Comparison of ENCODE assay signal across 1 cellular context in the genomic region with DNA sequence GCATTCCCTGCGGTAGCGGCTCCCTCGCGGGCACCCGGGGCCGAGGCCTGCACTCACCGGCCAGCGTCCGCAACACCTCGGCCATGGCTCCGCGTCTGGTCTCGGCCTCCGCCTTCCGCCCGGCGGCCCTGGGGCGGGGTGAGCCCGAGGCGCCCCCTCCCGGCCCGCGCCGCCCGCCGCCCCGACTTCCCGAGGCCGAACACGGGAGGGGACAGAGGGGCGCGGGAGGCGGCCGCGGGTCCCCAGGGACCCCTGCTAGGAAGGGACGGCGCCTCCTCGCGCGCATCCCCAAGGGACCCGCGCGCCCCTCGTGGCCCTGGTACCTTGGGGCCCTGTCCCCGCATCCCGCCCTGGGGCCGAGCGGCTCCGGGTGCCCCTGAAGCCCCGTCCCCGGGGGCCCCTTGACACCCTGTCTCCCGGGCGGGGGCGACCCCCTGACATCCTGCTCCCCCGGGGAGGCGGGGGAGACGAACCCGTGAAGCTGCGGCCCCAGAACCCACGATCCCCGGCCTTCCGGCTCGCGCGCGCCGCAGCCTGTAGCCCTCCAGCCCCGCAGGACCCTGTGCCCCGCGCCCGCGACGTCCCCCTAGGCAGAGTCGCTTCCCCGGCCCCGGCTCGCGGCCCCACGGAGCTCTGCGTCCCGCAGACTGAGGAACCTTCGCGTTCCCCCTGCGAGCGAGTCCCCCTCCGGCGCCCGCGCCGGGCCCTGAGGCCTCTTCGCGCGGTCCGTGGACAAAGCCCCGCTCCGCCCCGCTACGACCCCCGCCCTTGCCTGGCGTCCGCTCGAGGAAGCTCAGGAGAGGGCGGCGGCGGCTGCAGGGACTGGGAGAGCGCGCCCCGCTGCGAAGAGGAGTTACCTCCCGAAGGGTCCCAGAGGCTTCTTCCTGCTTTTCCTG.
TF ChIP-seq lines count a peak whose summit lies in the region.

A gene (minus strand): TSS at position 97 of the 896 bp plus-strand sequence.

TF ChIP-seq in K562, 482 proteins besides CTCF, POLR2A, EP300 and RAD21 (continued from another document and continues in another):
- TF ChIP-seq, protein P1, sequence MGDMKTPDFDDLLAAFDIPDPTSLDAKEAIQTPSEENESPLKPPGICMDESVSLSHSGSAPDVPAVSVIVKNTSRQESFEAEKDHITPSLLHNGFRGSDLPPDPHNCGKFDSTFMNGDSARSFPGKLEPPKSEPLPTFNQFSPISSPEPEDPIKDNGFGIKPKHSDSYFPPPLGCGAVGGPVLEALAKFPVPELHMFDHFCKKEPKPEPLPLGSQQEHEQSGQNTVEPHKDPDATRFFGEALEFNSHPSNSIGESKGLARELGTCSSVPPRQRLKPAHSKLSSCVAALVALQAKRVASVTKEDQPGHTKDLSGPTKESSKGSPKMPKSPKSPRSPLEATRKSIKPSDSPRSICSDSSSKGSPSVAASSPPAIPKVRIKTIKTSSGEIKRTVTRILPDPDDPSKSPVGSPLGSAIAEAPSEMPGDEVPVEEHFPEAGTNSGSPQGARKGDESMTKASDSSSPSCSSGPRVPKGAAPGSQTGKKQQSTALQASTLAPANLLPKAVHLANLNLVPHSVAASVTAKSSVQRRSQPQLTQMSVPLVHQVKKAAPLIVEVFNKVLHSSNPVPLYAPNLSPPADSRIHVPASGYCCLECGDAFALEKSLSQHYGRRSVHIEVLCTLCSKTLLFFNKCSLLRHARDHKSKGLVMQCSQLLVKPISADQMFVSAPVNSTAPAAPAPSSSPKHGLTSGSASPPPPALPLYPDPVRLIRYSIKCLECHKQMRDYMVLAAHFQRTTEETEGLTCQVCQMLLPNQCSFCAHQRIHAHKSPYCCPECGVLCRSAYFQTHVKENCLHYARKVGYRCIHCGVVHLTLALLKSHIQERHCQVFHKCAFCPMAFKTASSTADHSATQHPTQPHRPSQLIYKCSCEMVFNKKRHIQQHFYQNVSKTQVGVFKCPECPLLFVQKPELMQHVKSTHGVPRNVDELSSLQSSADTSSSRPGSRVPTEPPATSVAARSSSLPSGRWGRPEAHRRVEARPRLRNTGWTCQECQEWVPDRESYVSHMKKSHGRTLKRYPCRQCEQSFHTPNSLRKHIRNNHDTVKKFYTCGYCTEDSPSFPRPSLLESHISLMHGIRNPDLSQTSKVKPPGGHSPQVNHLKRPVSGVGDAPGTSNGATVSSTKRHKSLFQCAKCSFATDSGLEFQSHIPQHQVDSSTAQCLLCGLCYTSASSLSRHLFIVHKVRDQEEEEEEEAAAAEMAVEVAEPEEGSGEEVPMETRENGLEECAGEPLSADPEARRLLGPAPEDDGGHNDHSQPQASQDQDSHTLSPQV (IDR thresholded peaks at IDR 0.05), result peak; percentile 81
- TF ChIP-seq, protein P2, sequence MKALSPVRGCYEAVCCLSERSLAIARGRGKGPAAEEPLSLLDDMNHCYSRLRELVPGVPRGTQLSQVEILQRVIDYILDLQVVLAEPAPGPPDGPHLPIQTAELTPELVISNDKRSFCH (CRISPR knock-in tag; IDR thresholded peaks at IDR 0.05), result no peak
- TF ChIP-seq, protein P2 (tag; IDR thresholded peaks at IDR 0.05), result no peak
- no peak for TF ChIP-seq NR1H2 (CRISPR knock-in tag; IDR thresholded peaks at IDR 0.05)
- TF ChIP-seq, protein P3, sequence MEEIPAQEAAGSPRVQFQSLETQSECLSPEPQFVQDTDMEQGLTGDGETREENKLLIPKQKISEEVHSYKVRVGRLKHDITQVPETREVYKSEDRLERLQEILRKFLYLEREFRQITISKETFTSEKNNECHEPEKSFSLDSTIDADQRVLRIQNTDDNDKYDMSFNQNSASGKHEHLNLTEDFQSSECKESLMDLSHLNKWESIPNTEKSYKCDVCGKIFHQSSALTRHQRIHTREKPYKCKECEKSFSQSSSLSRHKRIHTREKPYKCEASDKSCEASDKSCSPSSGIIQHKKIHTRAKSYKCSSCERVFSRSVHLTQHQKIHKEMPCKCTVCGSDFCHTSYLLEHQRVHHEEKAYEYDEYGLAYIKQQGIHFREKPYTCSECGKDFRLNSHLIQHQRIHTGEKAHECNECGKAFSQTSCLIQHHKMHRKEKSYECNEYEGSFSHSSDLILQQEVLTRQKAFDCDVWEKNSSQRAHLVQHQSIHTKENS (CRISPR knock-in tag; IDR thresholded peaks at IDR 0.05), result no peak
- TF ChIP-seq RB1 (IDR thresholded peaks at IDR 0.05; ENCODE audit: low read depth), result peak; percentile 6; the same call in 1 of the 2 replicates
- TF ChIP-seq RAD51 (IDR thresholded peaks at IDR 0.05; ENCODE audit: borderline replicate concordance, low read depth), result no peak
- TF ChIP-seq, protein P4, sequence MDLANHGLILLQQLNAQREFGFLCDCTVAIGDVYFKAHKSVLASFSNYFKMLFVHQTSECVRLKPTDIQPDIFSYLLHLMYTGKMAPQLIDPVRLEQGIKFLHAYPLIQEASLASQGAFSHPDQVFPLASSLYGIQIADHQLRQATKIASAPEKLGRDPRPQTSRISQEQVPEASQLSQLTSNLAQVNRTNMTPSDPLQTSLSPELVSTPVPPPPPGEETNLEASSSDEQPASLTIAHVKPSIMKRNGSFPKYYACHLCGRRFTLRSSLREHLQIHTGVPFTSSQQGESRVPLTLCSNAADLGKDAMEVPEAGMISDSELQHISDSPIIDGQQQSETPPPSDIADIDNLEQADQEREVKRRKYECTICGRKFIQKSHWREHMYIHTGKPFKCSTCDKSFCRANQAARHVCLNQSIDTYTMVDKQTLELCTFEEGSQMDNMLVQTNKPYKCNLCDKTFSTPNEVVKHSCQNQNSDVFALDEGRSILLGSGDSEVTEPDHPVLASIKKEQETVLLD (IDR thresholded peaks at IDR 0.05), result no peak
- TF ChIP-seq, protein P5, sequence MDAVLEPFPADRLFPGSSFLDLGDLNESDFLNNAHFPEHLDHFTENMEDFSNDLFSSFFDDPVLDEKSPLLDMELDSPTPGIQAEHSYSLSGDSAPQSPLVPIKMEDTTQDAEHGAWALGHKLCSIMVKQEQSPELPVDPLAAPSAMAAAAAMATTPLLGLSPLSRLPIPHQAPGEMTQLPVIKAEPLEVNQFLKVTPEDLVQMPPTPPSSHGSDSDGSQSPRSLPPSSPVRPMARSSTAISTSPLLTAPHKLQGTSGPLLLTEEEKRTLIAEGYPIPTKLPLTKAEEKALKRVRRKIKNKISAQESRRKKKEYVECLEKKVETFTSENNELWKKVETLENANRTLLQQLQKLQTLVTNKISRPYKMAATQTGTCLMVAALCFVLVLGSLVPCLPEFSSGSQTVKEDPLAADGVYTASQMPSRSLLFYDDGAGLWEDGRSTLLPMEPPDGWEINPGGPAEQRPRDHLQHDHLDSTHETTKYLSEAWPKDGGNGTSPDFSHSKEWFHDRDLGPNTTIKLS (IDR thresholded peaks at IDR 0.05; ENCODE audit: borderline replicate concordance, low read depth), result no peak
- no peak for TF ChIP-seq CEBPB (tag; IDR thresholded peaks at IDR 0.05)
- TF ChIP-seq POLR3A (IDR thresholded peaks at IDR 0.05; ENCODE audit: borderline replicate concordance, extremely low read depth, insufficient read depth, insufficient read length), result no peak
- no peak for TF ChIP-seq PHB2 (IDR thresholded peaks at IDR 0.05; ENCODE audit: low read depth)
- no peak for TF ChIP-seq MTA2 (IDR thresholded peaks at IDR 0.05; ENCODE audit: low read depth)
- TF ChIP-seq, protein P6, sequence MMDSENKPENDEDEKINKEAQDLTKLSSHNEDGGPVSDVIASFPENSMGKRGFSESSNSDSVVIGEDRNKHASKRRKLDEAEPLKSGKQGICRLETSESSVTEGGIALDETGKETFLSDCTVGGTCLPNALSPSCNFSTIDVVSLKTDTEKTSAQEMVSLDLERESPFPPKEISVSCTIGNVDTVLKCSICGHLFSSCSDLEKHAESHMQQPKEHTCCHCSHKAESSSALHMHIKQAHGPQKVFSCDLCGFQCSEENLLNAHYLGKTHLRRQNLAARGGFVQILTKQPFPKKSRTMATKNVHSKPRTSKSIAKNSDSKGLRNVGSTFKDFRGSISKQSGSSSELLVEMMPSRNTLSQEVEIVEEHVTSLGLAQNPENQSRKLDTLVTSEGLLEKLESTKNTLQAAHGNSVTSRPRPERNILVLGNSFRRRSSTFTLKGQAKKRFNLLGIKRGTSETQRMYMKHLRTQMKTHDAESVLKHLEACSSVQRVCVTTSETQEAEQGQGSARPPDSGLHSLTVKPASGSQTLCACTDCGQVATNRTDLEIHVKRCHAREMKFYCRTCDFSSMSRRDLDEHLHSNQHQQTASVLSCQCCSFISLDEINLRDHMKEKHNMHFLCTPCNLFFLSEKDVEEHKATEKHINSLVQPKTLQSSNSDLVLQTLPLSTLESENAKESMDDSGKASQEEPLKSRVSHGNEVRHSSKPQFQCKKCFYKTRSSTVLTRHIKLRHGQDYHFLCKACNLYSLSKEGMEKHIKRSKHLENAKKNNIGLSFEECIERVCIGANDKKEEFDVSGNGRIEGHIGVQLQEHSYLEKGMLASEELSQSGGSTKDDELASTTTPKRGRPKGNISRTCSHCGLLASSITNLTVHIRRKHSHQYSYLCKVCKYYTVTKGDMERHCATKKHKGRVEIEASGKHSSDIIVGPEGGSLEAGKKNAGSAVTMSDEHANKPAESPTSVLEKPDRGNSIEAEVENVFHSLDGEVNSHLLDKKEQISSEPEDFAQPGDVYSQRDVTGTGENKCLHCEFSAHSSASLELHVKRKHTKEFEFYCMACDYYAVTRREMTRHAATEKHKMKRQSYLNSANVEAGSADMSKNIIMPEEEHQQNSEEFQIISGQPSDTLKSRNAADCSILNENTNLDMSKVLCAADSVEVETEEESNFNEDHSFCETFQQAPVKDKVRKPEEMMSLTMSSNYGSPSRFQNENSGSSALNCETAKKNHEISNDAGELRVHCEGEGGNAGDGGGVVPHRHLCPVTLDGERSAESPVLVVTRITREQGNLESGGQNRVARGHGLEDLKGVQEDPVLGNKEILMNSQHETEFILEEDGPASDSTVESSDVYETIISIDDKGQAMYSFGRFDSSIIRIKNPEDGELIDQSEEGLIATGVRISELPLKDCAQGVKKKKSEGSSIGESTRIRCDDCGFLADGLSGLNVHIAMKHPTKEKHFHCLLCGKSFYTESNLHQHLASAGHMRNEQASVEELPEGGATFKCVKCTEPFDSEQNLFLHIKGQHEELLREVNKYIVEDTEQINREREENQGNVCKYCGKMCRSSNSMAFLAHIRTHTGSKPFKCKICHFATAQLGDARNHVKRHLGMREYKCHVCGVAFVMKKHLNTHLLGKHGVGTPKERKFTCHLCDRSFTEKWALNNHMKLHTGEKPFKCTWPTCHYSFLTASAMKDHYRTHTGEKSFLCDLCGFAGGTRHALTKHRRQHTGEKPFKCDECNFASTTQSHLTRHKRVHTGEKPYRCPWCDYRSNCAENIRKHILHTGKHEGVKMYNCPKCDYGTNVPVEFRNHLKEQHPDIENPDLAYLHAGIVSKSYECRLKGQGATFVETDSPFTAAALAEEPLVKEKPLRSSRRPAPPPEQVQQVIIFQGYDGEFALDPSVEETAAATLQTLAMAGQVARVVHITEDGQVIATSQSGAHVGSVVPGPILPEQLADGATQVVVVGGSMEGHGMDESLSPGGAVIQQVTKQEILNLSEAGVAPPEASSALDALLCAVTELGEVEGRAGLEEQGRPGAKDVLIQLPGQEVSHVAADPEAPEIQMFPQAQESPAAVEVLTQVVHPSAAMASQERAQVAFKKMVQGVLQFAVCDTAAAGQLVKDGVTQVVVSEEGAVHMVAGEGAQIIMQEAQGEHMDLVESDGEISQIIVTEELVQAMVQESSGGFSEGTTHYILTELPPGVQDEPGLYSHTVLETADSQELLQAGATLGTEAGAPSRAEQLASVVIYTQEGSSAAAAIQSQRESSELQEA (IDR thresholded peaks at IDR 0.05; ENCODE audit: low read depth), result no peak
- TF ChIP-seq, protein P7, sequence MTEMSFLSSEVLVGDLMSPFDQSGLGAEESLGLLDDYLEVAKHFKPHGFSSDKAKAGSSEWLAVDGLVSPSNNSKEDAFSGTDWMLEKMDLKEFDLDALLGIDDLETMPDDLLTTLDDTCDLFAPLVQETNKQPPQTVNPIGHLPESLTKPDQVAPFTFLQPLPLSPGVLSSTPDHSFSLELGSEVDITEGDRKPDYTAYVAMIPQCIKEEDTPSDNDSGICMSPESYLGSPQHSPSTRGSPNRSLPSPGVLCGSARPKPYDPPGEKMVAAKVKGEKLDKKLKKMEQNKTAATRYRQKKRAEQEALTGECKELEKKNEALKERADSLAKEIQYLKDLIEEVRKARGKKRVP (CRISPR knock-in tag; IDR thresholded peaks at IDR 0.05), result no peak
- TF ChIP-seq, protein P8, sequence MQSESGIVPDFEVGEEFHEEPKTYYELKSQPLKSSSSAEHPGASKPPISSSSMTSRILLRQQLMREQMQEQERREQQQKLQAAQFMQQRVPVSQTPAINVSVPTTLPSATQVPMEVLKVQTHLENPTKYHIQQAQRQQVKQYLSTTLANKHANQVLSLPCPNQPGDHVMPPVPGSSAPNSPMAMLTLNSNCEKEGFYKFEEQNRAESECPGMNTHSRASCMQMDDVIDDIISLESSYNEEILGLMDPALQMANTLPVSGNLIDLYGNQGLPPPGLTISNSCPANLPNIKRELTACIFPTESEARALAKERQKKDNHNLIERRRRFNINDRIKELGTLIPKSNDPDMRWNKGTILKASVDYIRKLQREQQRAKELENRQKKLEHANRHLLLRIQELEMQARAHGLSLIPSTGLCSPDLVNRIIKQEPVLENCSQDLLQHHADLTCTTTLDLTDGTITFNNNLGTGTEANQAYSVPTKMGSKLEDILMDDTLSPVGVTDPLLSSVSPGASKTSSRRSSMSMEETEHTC (IDR thresholded peaks at IDR 0.05), result no peak
- no peak for TF ChIP-seq CEBPG (CRISPR knock-in tag; IDR thresholded peaks at IDR 0.05)
- no peak for TF ChIP-seq CEBPG (tag; conservative IDR thresholded peaks at IDR 0.05 in 1 of 2, IDR thresholded peaks at IDR 0.05 in 1 of 2)
- no peak for TF ChIP-seq C11orf30 (IDR thresholded peaks at IDR 0.05; ENCODE audit: low read depth)
- TF ChIP-seq ZNF12 (CRISPR knock-in tag; IDR thresholded peaks at IDR 0.05), result no peak
- TF ChIP-seq, protein P9, sequence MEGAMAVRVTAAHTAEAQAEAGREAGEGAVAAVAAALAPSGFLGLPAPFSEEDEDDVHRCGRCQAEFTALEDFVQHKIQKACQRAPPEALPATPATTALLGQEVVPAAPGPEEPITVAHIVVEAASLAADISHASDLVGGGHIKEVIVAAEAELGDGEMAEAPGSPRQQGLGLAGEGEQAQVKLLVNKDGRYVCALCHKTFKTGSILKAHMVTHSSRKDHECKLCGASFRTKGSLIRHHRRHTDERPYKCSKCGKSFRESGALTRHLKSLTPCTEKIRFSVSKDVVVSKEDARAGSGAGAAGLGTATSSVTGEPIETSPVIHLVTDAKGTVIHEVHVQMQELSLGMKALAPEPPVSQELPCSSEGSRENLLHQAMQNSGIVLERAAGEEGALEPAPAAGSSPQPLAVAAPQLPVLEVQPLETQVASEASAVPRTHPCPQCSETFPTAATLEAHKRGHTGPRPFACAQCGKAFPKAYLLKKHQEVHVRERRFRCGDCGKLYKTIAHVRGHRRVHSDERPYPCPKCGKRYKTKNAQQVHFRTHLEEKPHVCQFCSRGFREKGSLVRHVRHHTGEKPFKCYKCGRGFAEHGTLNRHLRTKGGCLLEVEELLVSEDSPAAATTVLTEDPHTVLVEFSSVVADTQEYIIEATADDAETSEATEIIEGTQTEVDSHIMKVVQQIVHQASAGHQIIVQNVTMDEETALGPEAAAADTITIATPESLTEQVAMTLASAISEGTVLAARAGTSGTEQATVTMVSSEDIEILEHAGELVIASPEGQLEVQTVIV (CRISPR knock-in tag; IDR thresholded peaks at IDR 0.05; ENCODE audit: borderline replicate concordance), result no peak
- no peak for TF ChIP-seq CBX8 (IDR thresholded peaks at IDR 0.05; ENCODE audit: borderline replicate concordance, extremely low read depth, low read depth, low read length, poor library complexity, severe bottlenecking)
- TF ChIP-seq, protein P10, sequence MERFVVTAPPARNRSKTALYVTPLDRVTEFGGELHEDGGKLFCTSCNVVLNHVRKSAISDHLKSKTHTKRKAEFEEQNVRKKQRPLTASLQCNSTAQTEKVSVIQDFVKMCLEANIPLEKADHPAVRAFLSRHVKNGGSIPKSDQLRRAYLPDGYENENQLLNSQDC (CRISPR knock-in tag; IDR thresholded peaks at IDR 0.05), result no peak
